ENCODE assay signal across 19 cellular contexts in the genomic region with DNA sequence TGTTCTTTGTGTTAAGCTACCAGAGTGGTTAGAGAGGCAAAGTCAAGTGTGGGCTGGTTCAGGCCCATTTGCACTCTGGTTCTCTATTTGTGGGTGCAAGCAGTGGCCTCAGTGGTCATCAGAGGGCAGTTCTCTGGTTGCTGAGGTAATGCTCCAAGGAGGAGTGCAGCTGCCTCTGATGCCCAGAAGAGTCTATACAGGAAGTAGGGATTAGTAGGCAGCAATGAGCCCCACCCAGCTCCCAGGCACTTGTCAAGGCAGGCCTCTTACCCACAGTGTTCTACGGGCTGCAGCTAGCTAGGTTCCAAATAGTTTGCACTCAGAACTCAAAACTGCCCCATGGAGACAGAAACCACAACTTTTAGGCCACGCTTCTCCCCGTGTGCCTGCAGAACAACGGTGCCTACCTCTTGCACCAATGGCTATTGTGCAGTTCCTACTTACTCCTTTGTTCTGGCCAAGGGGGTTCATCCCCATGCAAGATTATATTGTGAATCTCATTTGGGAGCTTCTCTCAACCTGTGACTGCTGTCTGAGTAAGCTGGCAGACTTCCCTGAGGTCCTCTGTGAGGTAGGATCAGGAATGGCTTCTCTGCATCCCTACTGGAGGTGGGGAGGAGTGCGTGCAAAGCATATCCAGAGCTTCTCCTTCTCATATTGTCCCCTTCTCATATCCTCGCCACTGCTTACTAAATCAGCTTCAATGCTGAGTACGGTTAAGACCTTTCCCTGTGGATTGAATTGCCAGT.
DNase-seq lines count a peak whose midpoint lies in the region; ATAC-seq and TF ChIP-seq lines count a peak whose summit lies in the region.
"Had no signal": no experiment of that assay in that cellular context is flagged by ENCODE, and none has a peak within 500 bp of the region (broad histone marks: within the 10 kb centered on the region; RNA-seq: fewer than 3 reads in every experiment).

No MANE protein-coding gene starts in this region.

- H3K4me3 Mint-ChIP-seq in MCF 10A (ENCODE audit: unreplicated experiment): no peak overlapping the region
- H3K4me3 Mint-ChIP-seq in stimulated activated effector memory CD8-positive, alpha-beta T cell treated with anti-CD3 and anti-CD28 coated beads, Interleukin-12 subunit alpha, Interleukin-12 subunit beta, amount 100 ng/mL, for 72 hours: no peak overlapping the region
- H3K4me3 Mint-ChIP-seq: CD14-positive monocyte, IgD-negative memory B cell had no signal

- POLR2A ChIA-PET in MCF 10A (lab: Yijun Ruan, JAX): interaction anchor here (0.7 kb wide), 1 partner anchor 1824 kb away, joined by 3 read pairs; no protein-coding TSS in a partner anchor

- ATAC-seq in esophagus mucosa: peak; percentile 93
- ATAC-seq in HG03469 (IDR thresholded peaks at IDR 0.05; ENCODE audit: unreplicated experiment): no peak
- ATAC-seq in stimulated activated effector memory CD8-positive, alpha-beta T cell treated with anti-CD3 and anti-CD28 coated beads, Interleukin-12 subunit alpha, Interleukin-12 subunit beta, amount 100 ng/mL, for 72 hours: no peak
- ATAC-seq: Panc1 had no signal

- peaks cover 19% of the 10 kb centered on the region for H3K4me1 Mint-ChIP-seq in MCF 10A (ENCODE audit: insufficient read depth, unreplicated experiment)
- no peaks in the 10 kb centered on the region for H3K4me1 Mint-ChIP-seq in stimulated activated effector memory CD8-positive, alpha-beta T cell treated with anti-CD3 and anti-CD28 coated beads, Interleukin-12 subunit alpha, Interleukin-12 subunit beta, amount 100 ng/mL, for 72 hours
- H3K4me1 Mint-ChIP-seq: CD14-positive monocyte had no signal

- BruUV-seq in MCF 10A (replicated peaks; lab: Mats Ljungman, UMichigan): no TSS peak

- no peaks in the 10 kb centered on the region for H3K4me1 ChIP-seq in breast epithelium

- H3K27me3 Mint-ChIP-seq in MCF 10A (ENCODE audit: insufficient read depth, unreplicated experiment): no peaks in the 10 kb centered on the region
- H3K27me3 Mint-ChIP-seq: IgD-negative memory B cell had no signal

- DNase-seq in MCF 10A (ENCODE audit: unreplicated experiment) (peak; percentile 52), breast epithelium (ENCODE audit: low spot score in 2 of 2) (no peak), SW480 (ENCODE audit: low spot score) (peak; percentile 17), NCI-H1417 (lab: John Stamatoyannopoulos, UW) (no peak), NCI-H524 treated with DMSO at 0.1 percent for 48 hours (lab: John Stamatoyannopoulos, UW) (no peak)
- no peak for DNase-seq in stimulated activated effector memory CD8-positive, alpha-beta T cell treated with anti-CD3 and anti-CD28 coated beads, Interleukin-12 subunit alpha, Interleukin-12 subunit beta, amount 100 ng/mL, for 72 hours (ENCODE audit: low spot score in 2 of 2)
- DNase-seq: 8988T, DMS79 treated with DMSO at 0.1 percent for 48 hours, GF-D8, H7, NCI-H1092 treated with DMSO at 0.1 percent for 48 hours, NCI-H187, NCI-H82, SHP77 had no signal

- intact Hi-C loops in MCF 10A (cut with micrococcal nuclease) (no loop called here), breast epithelium (cut with DNase I; ENCODE audit: low total_unique reads) (loop anchor here (5.0 kb wide), 1 partner anchor 534 kb away; no protein-coding TSS in a partner anchor)

- no peaks in the 10 kb centered on the region for H3K9me3 Mint-ChIP-seq in MCF 10A (ENCODE audit: unreplicated experiment)
- peaks cover 23% of the 10 kb centered on the region for H3K9me3 Mint-ChIP-seq in stimulated activated effector memory CD8-positive, alpha-beta T cell treated with anti-CD3 and anti-CD28 coated beads, Interleukin-12 subunit alpha, Interleukin-12 subunit beta, amount 100 ng/mL, for 72 hours

- no peak for TF ChIP-seq CTCF in MCF 10A (IDR thresholded peaks at IDR 0.05; ENCODE audit: unreplicated experiment)
- no peak for TF ChIP-seq CTCF in breast epithelium (IDR thresholded peaks at IDR 0.05)

- no peaks in the 10 kb centered on the region for H3K9me3 ChIP-seq in breast epithelium

- no peak overlapping the region for H3K27ac ChIP-seq in breast epithelium

- H3K27me3 ChIP-seq in breast epithelium: no peaks in the 10 kb centered on the region

- CTCF ChIA-PET in MCF 10A (lab: Yijun Ruan, JAX): interaction anchor here (0.5 to 1.4 kb wide), 4 partner anchors 12 to 1288 kb away, joined by 3 to 5 read pairs (median 3); no protein-coding TSS in a partner anchor

- peak overlapping the region; percentile 76 for H3K27ac Mint-ChIP-seq in MCF 10A (ENCODE audit: low read depth, unreplicated experiment)
- H3K27ac Mint-ChIP-seq in stimulated activated effector memory CD8-positive, alpha-beta T cell treated with anti-CD3 and anti-CD28 coated beads, Interleukin-12 subunit alpha, Interleukin-12 subunit beta, amount 100 ng/mL, for 72 hours: no peak overlapping the region
- H3K27ac Mint-ChIP-seq: CD14-positive monocyte, IgD-negative memory B cell had no signal

- no peaks in the 10 kb centered on the region for H3K36me3 ChIP-seq in breast epithelium

- no peak for TF ChIP-seq POLR2A in breast epithelium (IDR thresholded peaks at IDR 0.05)

- H3K36me3 Mint-ChIP-seq in MCF 10A (ENCODE audit: insufficient read depth, unreplicated experiment): no peaks in the 10 kb centered on the region
- no peaks in the 10 kb centered on the region for H3K36me3 Mint-ChIP-seq in stimulated activated effector memory CD8-positive, alpha-beta T cell treated with anti-CD3 and anti-CD28 coated beads, Interleukin-12 subunit alpha, Interleukin-12 subunit beta, amount 100 ng/mL, for 72 hours
- H3K36me3 Mint-ChIP-seq: CD14-positive monocyte, IgD-negative memory B cell had no signal

- H3K4me3 ChIP-seq in breast epithelium: no peak overlapping the region

Comparison
In these comparisons a context has a peak if more than half of its experiments do, and no peak if none do; other contexts are left out.
1. DNase-seq: peak in MCF 10A (single experiment) and SW480 (single experiment); none in breast epithelium (0 of 2), NCI-H1417 (0 of 3), NCI-H524 treated with DMSO at 0.1 percent for 48 hours (single experiment) and stimulated activated effector memory CD8-positive, alpha-beta T cell treated with anti-CD3 and anti-CD28 coated beads, Interleukin-12 subunit alpha, Interleukin-12 subunit beta, amount 100 ng/mL, for 72 hours (0 of 2).